Comparison of ENCODE assay signal across 9 cellular contexts in genomic region chr1:62185233-62185632, GRCh38. TPM values are rescaled to one million over a fixed set of nuclear protein-coding genes. Genes with fewer than 3 reads are reported as not detected.
"Had no signal": no experiment of that assay in that cellular context is flagged by ENCODE, and none has a peak within 500 bp of the region (broad histone marks: within the 10 kb centered on the region; RNA-seq: fewer than 3 reads in every experiment).

No MANE protein-coding gene starts in this region.

RNA-seq across cellular contexts. Expression of gene L1TD1, which starts 9.4 kb away (rescaled TPM):
- total RNA-seq: activated CD4-positive, alpha-beta T cell treated with anti-CD3 and anti-CD28 coated beads, Interleukin-2, amount 10 ng/mL, durations not matched to agents 24 days and 14 days; activated CD8-positive, alpha-beta memory T cell treated with anti-CD3 and anti-CD28 coated beads for 36 hours; activated CD8-positive, alpha-beta T cell treated with anti-CD3 and anti-CD28 coated beads for 36 hours; activated naive CD8-positive, alpha-beta T cell treated with anti-CD3 and anti-CD28 coated beads, Interleukin-2, amount 10 ng/mL, durations not matched to agents 7 days and 5 days; activated T-helper 2 cell treated with anti-CD3 and anti-CD28 coated beads, Interferon-gamma antibody, Interleukin-2, Interleukin-4, amounts not matched to agents 10 μg/mL and 5 μg/mL and 100 μg/mL, durations not matched to agents 14 hours and 24 hours and 36 hours; ascending aorta; NCI-H460; Right ventricle myocardium inferior had no signal
- polyA plus RNA-seq: cardiac muscle cell had no signal
